ENCODE assay signal across 1 cellular context in genomic region chr2:81247648-81248047, GRCh38.
TF ChIP-seq lines count a peak whose summit lies in the region.

No MANE protein-coding gene starts in this region.

TF ChIP-seq in HepG2, 621 proteins besides CTCF, POLR2A, EP300 and RAD21 (continued from another document and continues in another):
- TF ChIP-seq TBX2 (CRISPR knock-in tag; IDR thresholded peaks at IDR 0.05; ENCODE audit: borderline replicate concordance) (peak; percentile 33; the same call in 1 of the 2 replicates), HDAC2 (CRISPR knock-in tag; IDR thresholded peaks at IDR 0.05) (peak; percentile 57; the same call in 1 of the 2 replicates), POGK (CRISPR knock-in tag; conservative IDR thresholded peaks at IDR 0.05) (peak; percentile 48; the same call in 1 of the 2 replicates), NCOR1 (IDR thresholded peaks at IDR 0.05; ENCODE audit: borderline replicate concordance, low read length) (peak; percentile 45; the same call in 1 of the 2 replicates), HDAC1 (CRISPR knock-in tag; IDR thresholded peaks at IDR 0.05) (peak; percentile 62), ZNF788 (CRISPR knock-in tag; IDR thresholded peaks at IDR 0.05; ENCODE audit: borderline replicate concordance) (0 out of 2 replicates have a peak, but pooled peaks have one; percentile 24), CREM (IDR thresholded peaks at IDR 0.05) (peak; percentile 24; the same call in 1 of the 2 replicates), CREM (CRISPR knock-in tag; IDR thresholded peaks at IDR 0.05) (no peak), RAD51 (IDR thresholded peaks at IDR 0.05; ENCODE audit: borderline replicate concordance) (no peak), TARDBP (CRISPR knock-in tag; IDR thresholded peaks at IDR 0.05) (peak; percentile 39; the same call in 1 of the 2 replicates), ZNF552 (CRISPR knock-in tag; IDR thresholded peaks at IDR 0.05; ENCODE audit: borderline replicate concordance) (no peak), MAF1 (CRISPR knock-in tag; IDR thresholded peaks at IDR 0.05; ENCODE audit: borderline replicate concordance) (no peak), GABPA (IDR thresholded peaks at IDR 0.05; ENCODE audit: low read depth, low read length) (no peak), GABPA (CRISPR knock-in tag; IDR thresholded peaks at IDR 0.05; ENCODE audit: low read depth) (0 out of 2 replicates have a peak, but pooled peaks have one; percentile 25), SP2 (CRISPR knock-in tag; IDR thresholded peaks at IDR 0.05) (no peak), BCL6 (CRISPR knock-in tag; IDR thresholded peaks at IDR 0.05) (peak; percentile 76; the same call in 1 of the 2 replicates), RARA (CRISPR knock-in tag; IDR thresholded peaks at IDR 0.05) (peak; percentile 68), NR2C2 (CRISPR knock-in tag; IDR thresholded peaks at IDR 0.05; ENCODE audit: borderline replicate concordance) (peak; percentile 63; the same call in 1 of the 2 replicates), FOXJ3 (CRISPR knock-in tag; IDR thresholded peaks at IDR 0.05; ENCODE audit: borderline replicate concordance) (peak; percentile 47; the same call in 1 of the 2 replicates), ZNF619 (CRISPR knock-in tag; IDR thresholded peaks at IDR 0.05) (no peak), CHD2 (IDR thresholded peaks at IDR 0.05; ENCODE audit: low read depth, low read length) (no peak), ZNF256 (CRISPR knock-in tag; conservative IDR thresholded peaks at IDR 0.05) (no peak), ATF2 (CRISPR knock-in tag; IDR thresholded peaks at IDR 0.05) (0 out of 2 replicates have a peak, but pooled peaks have one; percentile 57), ZNF670 (CRISPR knock-in tag; IDR thresholded peaks at IDR 0.05; ENCODE audit: borderline replicate concordance) (peak; percentile 47; the same call in 1 of the 2 replicates), RCOR2 (CRISPR knock-in tag; IDR thresholded peaks at IDR 0.05) (0 out of 2 replicates have a peak, but pooled peaks have one; percentile 20), ZNF781 (CRISPR knock-in tag; IDR thresholded peaks at IDR 0.05; ENCODE audit: borderline replicate concordance, not compliant biosample characterization) (peak; percentile 36), HMG20A (CRISPR knock-in tag; IDR thresholded peaks at IDR 0.05; ENCODE audit: borderline replicate concordance) (peak; percentile 36; the same call in 1 of the 2 replicates), TAF1 (CRISPR knock-in tag; IDR thresholded peaks at IDR 0.05) (no peak), ZNF878 (CRISPR knock-in tag; IDR thresholded peaks at IDR 0.05) (no peak), ZMYM4 (CRISPR knock-in tag; IDR thresholded peaks at IDR 0.05) (peak; percentile 89), NR2F1 (CRISPR knock-in tag; IDR thresholded peaks at IDR 0.05) (peak in 1 of 2 experiments; percentile 67; a peak in 3 of 4 replicates), ZNF160 (CRISPR knock-in tag; IDR thresholded peaks at IDR 0.05) (no peak), DNMT3B (CRISPR knock-in tag; conservative IDR thresholded peaks at IDR 0.05) (no peak), ATF4 (CRISPR knock-in tag; IDR thresholded peaks at IDR 0.05) (peak in 1 of 2 experiments; percentile 74; a peak in 2 of 4 replicates), SALL1 (CRISPR knock-in tag; IDR thresholded peaks at IDR 0.05) (peak; percentile 26; the same call in 1 of the 2 replicates), SETDB1 (CRISPR knock-in tag; IDR thresholded peaks at IDR 0.05; ENCODE audit: borderline replicate concordance) (no peak), RXRB (CRISPR knock-in tag; IDR thresholded peaks at IDR 0.05; ENCODE audit: borderline replicate concordance) (peak; percentile 32; the same call in 1 of the 2 replicates), ELF3 (CRISPR knock-in tag; IDR thresholded peaks at IDR 0.05) (no peak), ZNF543 (CRISPR knock-in tag; IDR thresholded peaks at IDR 0.05) (no peak), ZNF747 (CRISPR knock-in tag; IDR thresholded peaks at IDR 0.05; ENCODE audit: borderline replicate concordance) (no peak), SOX5 (CRISPR knock-in tag; IDR thresholded peaks at IDR 0.05; ENCODE audit: borderline replicate concordance) (peak; percentile 35; the same call in 1 of the 2 replicates), NCOA5 (CRISPR knock-in tag; IDR thresholded peaks at IDR 0.05) (no peak), GATAD2A (CRISPR knock-in tag; IDR thresholded peaks at IDR 0.05) (peak; percentile 52; the same call in 1 of the 2 replicates), SMYD3 (CRISPR knock-in tag; IDR thresholded peaks at IDR 0.05) (no peak), NR2F6 (IDR thresholded peaks at IDR 0.05) (peak; percentile 34; the same call in 1 of the 2 replicates), NR2F6 (CRISPR knock-in tag; IDR thresholded peaks at IDR 0.05) (peak; percentile 54), TCF7 (IDR thresholded peaks at IDR 0.05; ENCODE audit: low read depth) (0 out of 2 replicates have a peak, but pooled peaks have one; percentile 13), LCORL (IDR thresholded peaks at IDR 0.05) (no peak), LCORL (CRISPR knock-in tag; IDR thresholded peaks at IDR 0.05) (no peak), ZNF501 (CRISPR knock-in tag; IDR thresholded peaks at IDR 0.05) (no peak), SP5 (CRISPR knock-in tag; IDR thresholded peaks at IDR 0.05; ENCODE audit: borderline replicate concordance, low read depth) (0 out of 2 replicates have a peak, but pooled peaks have one; percentile 25)
- TF ChIP-seq, protein P1, sequence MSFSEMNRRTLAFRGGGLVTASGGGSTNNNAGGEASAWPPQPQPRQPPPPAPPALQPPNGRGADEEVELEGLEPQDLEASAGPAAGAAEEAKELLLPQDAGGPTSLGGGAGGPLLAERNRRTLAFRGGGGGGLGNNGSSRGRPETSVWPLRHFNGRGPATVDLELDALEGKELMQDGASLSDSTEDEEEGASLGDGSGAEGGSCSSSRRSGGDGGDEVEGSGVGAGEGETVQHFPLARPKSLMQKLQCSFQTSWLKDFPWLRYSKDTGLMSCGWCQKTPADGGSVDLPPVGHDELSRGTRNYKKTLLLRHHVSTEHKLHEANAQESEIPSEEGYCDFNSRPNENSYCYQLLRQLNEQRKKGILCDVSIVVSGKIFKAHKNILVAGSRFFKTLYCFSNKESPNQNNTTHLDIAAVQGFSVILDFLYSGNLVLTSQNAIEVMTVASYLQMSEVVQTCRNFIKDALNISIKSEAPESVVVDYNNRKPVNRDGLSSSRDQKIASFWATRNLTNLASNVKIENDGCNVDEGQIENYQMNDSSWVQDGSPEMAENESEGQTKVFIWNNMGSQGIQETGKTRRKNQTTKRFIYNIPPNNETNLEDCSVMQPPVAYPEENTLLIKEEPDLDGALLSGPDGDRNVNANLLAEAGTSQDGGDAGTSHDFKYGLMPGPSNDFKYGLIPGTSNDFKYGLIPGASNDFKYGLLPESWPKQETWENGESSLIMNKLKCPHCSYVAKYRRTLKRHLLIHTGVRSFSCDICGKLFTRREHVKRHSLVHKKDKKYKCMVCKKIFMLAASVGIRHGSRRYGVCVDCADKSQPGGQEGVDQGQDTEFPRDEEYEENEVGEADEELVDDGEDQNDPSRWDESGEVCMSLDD (CRISPR knock-in tag; IDR thresholded peaks at IDR 0.05; ENCODE audit: borderline replicate concordance) = no peak
- TF ChIP-seq, protein P2, sequence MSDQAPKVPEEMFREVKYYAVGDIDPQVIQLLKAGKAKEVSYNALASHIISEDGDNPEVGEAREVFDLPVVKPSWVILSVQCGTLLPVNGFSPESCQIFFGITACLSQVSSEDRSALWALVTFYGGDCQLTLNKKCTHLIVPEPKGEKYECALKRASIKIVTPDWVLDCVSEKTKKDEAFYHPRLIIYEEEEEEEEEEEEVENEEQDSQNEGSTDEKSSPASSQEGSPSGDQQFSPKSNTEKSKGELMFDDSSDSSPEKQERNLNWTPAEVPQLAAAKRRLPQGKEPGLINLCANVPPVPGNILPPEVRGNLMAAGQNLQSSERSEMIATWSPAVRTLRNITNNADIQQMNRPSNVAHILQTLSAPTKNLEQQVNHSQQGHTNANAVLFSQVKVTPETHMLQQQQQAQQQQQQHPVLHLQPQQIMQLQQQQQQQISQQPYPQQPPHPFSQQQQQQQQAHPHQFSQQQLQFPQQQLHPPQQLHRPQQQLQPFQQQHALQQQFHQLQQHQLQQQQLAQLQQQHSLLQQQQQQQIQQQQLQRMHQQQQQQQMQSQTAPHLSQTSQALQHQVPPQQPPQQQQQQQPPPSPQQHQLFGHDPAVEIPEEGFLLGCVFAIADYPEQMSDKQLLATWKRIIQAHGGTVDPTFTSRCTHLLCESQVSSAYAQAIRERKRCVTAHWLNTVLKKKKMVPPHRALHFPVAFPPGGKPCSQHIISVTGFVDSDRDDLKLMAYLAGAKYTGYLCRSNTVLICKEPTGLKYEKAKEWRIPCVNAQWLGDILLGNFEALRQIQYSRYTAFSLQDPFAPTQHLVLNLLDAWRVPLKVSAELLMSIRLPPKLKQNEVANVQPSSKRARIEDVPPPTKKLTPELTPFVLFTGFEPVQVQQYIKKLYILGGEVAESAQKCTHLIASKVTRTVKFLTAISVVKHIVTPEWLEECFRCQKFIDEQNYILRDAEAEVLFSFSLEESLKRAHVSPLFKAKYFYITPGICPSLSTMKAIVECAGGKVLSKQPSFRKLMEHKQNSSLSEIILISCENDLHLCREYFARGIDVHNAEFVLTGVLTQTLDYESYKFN (CRISPR knock-in tag; conservative IDR thresholded peaks at IDR 0.05) = peak; percentile 66
- TF ChIP-seq, protein P3, sequence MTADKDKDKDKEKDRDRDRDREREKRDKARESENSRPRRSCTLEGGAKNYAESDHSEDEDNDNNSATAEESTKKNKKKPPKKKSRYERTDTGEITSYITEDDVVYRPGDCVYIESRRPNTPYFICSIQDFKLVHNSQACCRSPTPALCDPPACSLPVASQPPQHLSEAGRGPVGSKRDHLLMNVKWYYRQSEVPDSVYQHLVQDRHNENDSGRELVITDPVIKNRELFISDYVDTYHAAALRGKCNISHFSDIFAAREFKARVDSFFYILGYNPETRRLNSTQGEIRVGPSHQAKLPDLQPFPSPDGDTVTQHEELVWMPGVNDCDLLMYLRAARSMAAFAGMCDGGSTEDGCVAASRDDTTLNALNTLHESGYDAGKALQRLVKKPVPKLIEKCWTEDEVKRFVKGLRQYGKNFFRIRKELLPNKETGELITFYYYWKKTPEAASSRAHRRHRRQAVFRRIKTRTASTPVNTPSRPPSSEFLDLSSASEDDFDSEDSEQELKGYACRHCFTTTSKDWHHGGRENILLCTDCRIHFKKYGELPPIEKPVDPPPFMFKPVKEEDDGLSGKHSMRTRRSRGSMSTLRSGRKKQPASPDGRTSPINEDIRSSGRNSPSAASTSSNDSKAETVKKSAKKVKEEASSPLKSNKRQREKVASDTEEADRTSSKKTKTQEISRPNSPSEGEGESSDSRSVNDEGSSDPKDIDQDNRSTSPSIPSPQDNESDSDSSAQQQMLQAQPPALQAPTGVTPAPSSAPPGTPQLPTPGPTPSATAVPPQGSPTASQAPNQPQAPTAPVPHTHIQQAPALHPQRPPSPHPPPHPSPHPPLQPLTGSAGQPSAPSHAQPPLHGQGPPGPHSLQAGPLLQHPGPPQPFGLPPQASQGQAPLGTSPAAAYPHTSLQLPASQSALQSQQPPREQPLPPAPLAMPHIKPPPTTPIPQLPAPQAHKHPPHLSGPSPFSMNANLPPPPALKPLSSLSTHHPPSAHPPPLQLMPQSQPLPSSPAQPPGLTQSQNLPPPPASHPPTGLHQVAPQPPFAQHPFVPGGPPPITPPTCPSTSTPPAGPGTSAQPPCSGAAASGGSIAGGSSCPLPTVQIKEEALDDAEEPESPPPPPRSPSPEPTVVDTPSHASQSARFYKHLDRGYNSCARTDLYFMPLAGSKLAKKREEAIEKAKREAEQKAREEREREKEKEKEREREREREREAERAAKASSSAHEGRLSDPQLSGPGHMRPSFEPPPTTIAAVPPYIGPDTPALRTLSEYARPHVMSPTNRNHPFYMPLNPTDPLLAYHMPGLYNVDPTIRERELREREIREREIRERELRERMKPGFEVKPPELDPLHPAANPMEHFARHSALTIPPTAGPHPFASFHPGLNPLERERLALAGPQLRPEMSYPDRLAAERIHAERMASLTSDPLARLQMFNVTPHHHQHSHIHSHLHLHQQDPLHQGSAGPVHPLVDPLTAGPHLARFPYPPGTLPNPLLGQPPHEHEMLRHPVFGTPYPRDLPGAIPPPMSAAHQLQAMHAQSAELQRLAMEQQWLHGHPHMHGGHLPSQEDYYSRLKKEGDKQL (CRISPR knock-in tag; IDR thresholded peaks at IDR 0.05; ENCODE audit: low read depth) = 0 out of 2 replicates have a peak, but pooled peaks have one; percentile 27
- TF ChIP-seq, protein P4, sequence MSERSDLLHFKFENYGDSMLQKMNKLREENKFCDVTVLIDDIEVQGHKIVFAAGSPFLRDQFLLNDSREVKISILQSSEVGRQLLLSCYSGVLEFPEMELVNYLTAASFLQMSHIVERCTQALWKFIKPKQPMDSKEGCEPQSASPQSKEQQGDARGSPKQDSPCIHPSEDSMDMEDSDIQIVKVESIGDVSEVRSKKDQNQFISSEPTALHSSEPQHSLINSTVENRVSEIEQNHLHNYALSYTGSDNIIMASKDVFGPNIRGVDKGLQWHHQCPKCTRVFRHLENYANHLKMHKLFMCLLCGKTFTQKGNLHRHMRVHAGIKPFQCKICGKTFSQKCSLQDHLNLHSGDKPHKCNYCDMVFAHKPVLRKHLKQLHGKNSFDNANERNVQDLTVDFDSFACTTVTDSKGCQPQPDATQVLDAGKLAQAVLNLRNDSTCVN (CRISPR knock-in tag; IDR thresholded peaks at IDR 0.05; ENCODE audit: borderline replicate concordance) = no peak
